Comparison of ENCODE assay signal across 21 cellular contexts in the genomic region with DNA sequence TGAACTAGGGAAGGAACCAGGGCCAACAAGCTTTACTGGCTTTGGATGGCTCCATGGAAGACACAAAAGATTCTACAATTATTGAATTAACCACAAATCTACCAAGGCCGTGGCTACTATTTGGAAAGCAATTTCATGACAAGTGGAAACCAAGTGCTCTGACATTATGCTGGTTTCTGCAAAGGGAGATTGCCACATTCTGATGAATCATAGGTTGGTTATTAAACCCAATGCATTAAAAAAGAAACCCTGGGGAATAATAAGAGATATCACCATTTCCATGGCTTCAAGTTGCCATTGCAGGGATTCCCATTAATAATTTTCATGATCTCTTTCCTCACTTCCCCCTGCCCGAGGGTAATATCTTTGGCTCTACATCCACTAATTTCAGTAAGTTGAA.
DNase-seq lines count a peak whose midpoint lies in the region; ATAC-seq and TF ChIP-seq lines count a peak whose summit lies in the region.
"Had no signal": no experiment of that assay in that cellular context is flagged by ENCODE, and none has a peak within 500 bp of the region (broad histone marks: within the 10 kb centered on the region; RNA-seq: fewer than 3 reads in every experiment).

No MANE protein-coding gene starts in this region.

- H3K4me3 Mint-ChIP-seq in MCF 10A (ENCODE audit: unreplicated experiment) = no peak overlapping the region
- H3K4me3 Mint-ChIP-seq: CD4-positive, CD25-positive, alpha-beta regulatory T cell had no signal

- TF ChIP-seq CTCF in MCF 10A (IDR thresholded peaks at IDR 0.05; ENCODE audit: unreplicated experiment) (no peak), breast epithelium (IDR thresholded peaks at IDR 0.05) (no peak), GM10248 (IDR thresholded peaks at IDR 0.05; ENCODE audit: control extremely low read depth, extremely low read depth, low read depth, missing control alignments) (no peak), prostate gland (IDR thresholded peaks at IDR 0.05) (no peak)

- no peak overlapping the region for H3K27ac Mint-ChIP-seq in MCF 10A (ENCODE audit: low read depth, unreplicated experiment)
- H3K27ac Mint-ChIP-seq: CD4-positive, CD25-positive, alpha-beta regulatory T cell had no signal

- H3K27me3 ChIP-seq in breast epithelium (no peaks in the 10 kb centered on the region), prostate gland (replicated peaks; ENCODE audit: insufficient read depth) (no peaks in the 10 kb centered on the region)
- H3K27me3 ChIP-seq: BE2C, SJCRH30 had no signal

- H3K4me3 ChIP-seq in breast epithelium (no peak overlapping the region), SK-N-MC (no peak overlapping the region), skeletal muscle cell (ENCODE audit: low read depth, low read length) (no peak overlapping the region), prostate gland (no peak overlapping the region)
- H3K4me3 ChIP-seq: GM23248, HAP-1, SJCRH30 had no signal

- WGBS in prostate gland = 74% methylated on average over 2 of the region's 2 CpGs

- no peaks in the 10 kb centered on the region for H3K27me3 Mint-ChIP-seq in MCF 10A (ENCODE audit: insufficient read depth, unreplicated experiment)
- H3K27me3 Mint-ChIP-seq: CD4-positive, CD25-positive, alpha-beta regulatory T cell had no signal

- H3K9me3 ChIP-seq in breast epithelium (no peaks in the 10 kb centered on the region), SK-N-MC (ENCODE audit: low read depth, low read length) (no peaks in the 10 kb centered on the region), prostate gland (no peaks in the 10 kb centered on the region)
- H3K9me3 ChIP-seq: BE2C, Caco-2, HAP-1, SJCRH30 had no signal

- H3K27ac ChIP-seq in breast epithelium (no peak overlapping the region), SK-N-MC (0 out of 2 replicates have a peak overlapping the region, but pooled peaks have one; percentile 7), prostate gland (no peak overlapping the region)
- H3K27ac ChIP-seq: GM23248, SJCRH30 had no signal

- ATAC-seq in GM19351 (IDR thresholded peaks at IDR 0.05; ENCODE audit: unreplicated experiment) = no peak

- H3K9ac ChIP-seq in SK-N-MC (ENCODE audit: insufficient read length) = no peak overlapping the region
- H3K9ac ChIP-seq: GM23248 had no signal

- no peaks in the 10 kb centered on the region for H3K9me3 Mint-ChIP-seq in MCF 10A (ENCODE audit: unreplicated experiment)

- no peaks in the 10 kb centered on the region for H3K4me1 ChIP-seq in breast epithelium
- no peaks in the 10 kb centered on the region for H3K4me1 ChIP-seq in prostate gland (replicated peaks)
- H3K4me1 ChIP-seq: Caco-2, HAP-1, SJCRH30 had no signal

- intact Hi-C loops in MCF 10A (cut with micrococcal nuclease) = no loop called here
- intact Hi-C loops in breast epithelium (cut with DNase I; ENCODE audit: low total_unique reads) = no loop called here
- intact Hi-C loops in prostate gland (cut with DNase I) = no loop called here

- no TSS peak for BruUV-seq in MCF 10A (replicated peaks; lab: Mats Ljungman, UMichigan)

- H3K36me3 Mint-ChIP-seq in MCF 10A (ENCODE audit: insufficient read depth, unreplicated experiment) = no peaks in the 10 kb centered on the region
- H3K36me3 Mint-ChIP-seq: CD4-positive, CD25-positive, alpha-beta regulatory T cell had no signal

- DNase-seq in MCF 10A (ENCODE audit: unreplicated experiment) = peak; percentile 66
- no peak for DNase-seq in breast epithelium (ENCODE audit: low spot score in 2 of 2)
- DNase-seq in SK-N-MC (ENCODE audit: low read depth, low spot score) = peak; percentile 71
- DNase-seq in fibroblast of gingiva (ENCODE audit: low read depth) = peak; percentile 44
- peak; percentile 60 for DNase-seq in skeletal muscle cell (ENCODE audit: low read depth)
- DNase-seq in GM10248 (ENCODE audit: extremely low spot score) = no peak
- no peak for DNase-seq in prostate gland (ENCODE audit: low spot score)
- DNase-seq: 8988T; BE2C; Caco-2; CD4-positive, CD25-positive, alpha-beta regulatory T cell; GM23248; Kasumi-1; MM.1S; NCI-H1417; NCI-H187; NCI-H2107; NCI-H524; SJCRH30 had no signal

- no peak for TF ChIP-seq POLR2A in breast epithelium (IDR thresholded peaks at IDR 0.05)
- no peak for TF ChIP-seq POLR2A in prostate gland (IDR thresholded peaks at IDR 0.05)

- H3K36me3 ChIP-seq in breast epithelium (no peaks in the 10 kb centered on the region), SK-N-MC (ENCODE audit: insufficient read depth, low read length) (no peaks in the 10 kb centered on the region), prostate gland (no peaks in the 10 kb centered on the region)
- H3K36me3 ChIP-seq: BE2C, HAP-1, SJCRH30 had no signal

- peaks cover 12% of the 10 kb centered on the region for H3K4me1 Mint-ChIP-seq in MCF 10A (ENCODE audit: insufficient read depth, unreplicated experiment)
- H3K4me1 Mint-ChIP-seq: CD4-positive, CD25-positive, alpha-beta regulatory T cell had no signal

- CTCF ChIA-PET in MCF 10A (lab: Yijun Ruan, JAX) (no interaction called here), GM10248 (lab: Yijun Ruan, JAX) (no interaction called here)

- POLR2A ChIA-PET in MCF 10A (lab: Yijun Ruan, JAX) = no interaction called here
- POLR2A ChIA-PET in GM10248 (lab: Yijun Ruan, JAX) = no interaction called here

Comparison
In these comparisons a context has a peak if more than half of its experiments do, and no peak if none do; other contexts are left out.
1. DNase-seq: peak in MCF 10A (single experiment), SK-N-MC (single experiment), fibroblast of gingiva (single experiment) and skeletal muscle cell (single experiment); none in breast epithelium (0 of 2), GM10248 (single experiment) and prostate gland (single experiment).